Comparison of ENCODE assay signal across 13 cellular contexts in the genomic region with DNA sequence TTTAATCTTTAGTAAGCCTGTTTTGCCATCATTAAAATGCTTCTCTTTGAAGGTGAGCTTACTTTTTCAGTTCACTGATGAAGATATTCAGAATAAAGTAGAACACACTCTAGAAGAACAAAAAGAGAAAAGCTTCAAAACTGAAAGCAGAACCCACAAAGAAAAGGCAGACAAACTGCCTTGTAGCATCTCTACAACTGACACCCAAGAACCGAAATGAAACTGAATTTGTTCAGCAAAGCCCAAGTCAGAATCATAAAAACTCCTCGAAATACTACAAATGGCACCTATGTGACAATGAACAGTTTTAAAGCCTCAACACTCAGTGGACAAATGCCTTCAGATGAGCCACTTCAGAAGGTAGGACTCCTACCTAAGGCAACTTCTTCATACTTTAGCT.
DNase-seq lines count a peak whose midpoint lies in the region; ATAC-seq and TF ChIP-seq lines count a peak whose summit lies in the region.
"Had no signal": no experiment of that assay in that cellular context is flagged by ENCODE, and none has a peak within 500 bp of the region (broad histone marks: within the 10 kb centered on the region; RNA-seq: fewer than 3 reads in every experiment).

No MANE protein-coding gene starts in this region.

- peaks cover 23% of the 10 kb centered on the region for H3K4me1 ChIP-seq in CD4-positive, CD25-positive, alpha-beta regulatory T cell (ENCODE audit: control insufficient read depth, insufficient read depth, low read length, poor library complexity, severe bottlenecking)
- H3K4me1 ChIP-seq in PC-9 (replicated peaks; ENCODE audit: insufficient read depth): peaks cover 26% of the 10 kb centered on the region
- H3K4me1 ChIP-seq in neural progenitor cell: no peaks in the 10 kb centered on the region
- H3K4me1 ChIP-seq in lower lobe of right lung: peaks cover 36% of the 10 kb centered on the region

- peaks cover 0 to 3% (median 0%) of the 10 kb centered on the region in 7 donors for H3K9me3 Mint-ChIP-seq in CD4-positive, CD25-positive, alpha-beta regulatory T cell
- H3K9me3 Mint-ChIP-seq in immature natural killer cell: peaks cover 0 to 1% (median 0%) of the 10 kb centered on the region in 6 donors
- H3K9me3 Mint-ChIP-seq in neural progenitor cell: no peaks in the 10 kb centered on the region

- no peaks in the 10 kb centered on the region for H3K36me3 ChIP-seq in CD4-positive, CD25-positive, alpha-beta regulatory T cell (ENCODE audit: control insufficient read depth, insufficient read depth, low read length)
- 0 out of 2 replicates have a peak, but pooled peaks cover 4% of the 10 kb centered on the region for H3K36me3 ChIP-seq in PC-9 (ENCODE audit: low read depth)
- H3K36me3 ChIP-seq in neural progenitor cell: no peaks in the 10 kb centered on the region
- no peaks in the 10 kb centered on the region for H3K36me3 ChIP-seq in lower lobe of right lung

- ATAC-seq in CD4-positive, CD25-positive, alpha-beta regulatory T cell (ENCODE audit: low read depth in 2 of 2): peak; percentile 43 to 47
- ATAC-seq in GM19351 (IDR thresholded peaks at IDR 0.05; ENCODE audit: unreplicated experiment) (peak; percentile 44), lower lobe of right lung (no peak)

- H2AFZ ChIP-seq in PC-9 (no peak overlapping the region), neural progenitor cell (replicated peaks) (no peak overlapping the region)

- peak overlapping the region; percentile 10 to 75 (median 56) for H3K4me3 Mint-ChIP-seq in CD4-positive, CD25-positive, alpha-beta regulatory T cell
- H3K4me3 Mint-ChIP-seq in immature natural killer cell: peak overlapping the region; percentile 48 to 79 (median 66)
- H3K4me3 Mint-ChIP-seq in neural progenitor cell: no peak overlapping the region

- no TSS peak for BruUV-seq in PC-9 (replicated peaks; lab: Mats Ljungman, UMichigan)

- H4K20me1 ChIP-seq in PC-9 (ENCODE audit: insufficient read depth) (no peaks in the 10 kb centered on the region), neural progenitor cell (ENCODE audit: low read depth) (peaks cover 6% of the 10 kb centered on the region)

- intact Hi-C loops in PC-9 (cut with micrococcal nuclease; ENCODE audit: unreplicated experiment): no loop called here
- intact Hi-C loops in lower lobe of right lung (cut with DNase I): no loop called here

- peaks cover 3% of the 10 kb centered on the region for H3K36me3 Mint-ChIP-seq in CD4-positive, CD25-positive, alpha-beta regulatory T cell
- H3K36me3 Mint-ChIP-seq in immature natural killer cell: no peaks in the 10 kb centered on the region
- H3K36me3 Mint-ChIP-seq in neural progenitor cell: no peaks in the 10 kb centered on the region

- H3K9ac ChIP-seq in neural progenitor cell: no peak overlapping the region

- H3K27ac ChIP-seq in CD4-positive, CD25-positive, alpha-beta regulatory T cell (ENCODE audit: insufficient read depth, low read length, poor library complexity, severe bottlenecking): peak overlapping the region; percentile 51
- H3K27ac ChIP-seq in PC-9: peak overlapping the region; percentile 26; the same call in 1 of the 2 replicates
- H3K27ac ChIP-seq in neural progenitor cell: no peak overlapping the region
- no peak overlapping the region for H3K27ac ChIP-seq in lower lobe of right lung

- TF ChIP-seq CTCF in PC-9 (conservative IDR thresholded peaks at IDR 0.05): no peak
- no peak for TF ChIP-seq CTCF in neural progenitor cell (IDR thresholded peaks at IDR 0.05)
- no peak for TF ChIP-seq CTCF in lower lobe of right lung (IDR thresholded peaks at IDR 0.05)

- peaks cover under 1% of the 10 kb centered on the region for H3K27me3 ChIP-seq in CD4-positive, CD25-positive, alpha-beta regulatory T cell (ENCODE audit: control insufficient read depth, insufficient read depth, low read length)
- H3K27me3 ChIP-seq in PC-9 (ENCODE audit: insufficient read depth, low read depth) (no peaks in the 10 kb centered on the region), neural progenitor cell (no peaks in the 10 kb centered on the region), lower lobe of right lung (ENCODE audit: low read depth) (no peaks in the 10 kb centered on the region)

- DNase-seq in CD4-positive, CD25-positive, alpha-beta regulatory T cell: peak in 2 of 3 donors; percentile 21 to 76
- DNase-seq in PC-9 (no peak), immature natural killer cell (peak in 2 of 3 donors; percentile 17 to 22), neural progenitor cell (ENCODE audit: low spot score) (no peak), DMS79 (lab: John Stamatoyannopoulos, UW) (no peak), OCI-M2 (lab: John Stamatoyannopoulos, UW; ENCODE audit: unreplicated experiment) (no peak), lower lobe of right lung (no peak)
- DNase-seq: activated CD4-positive, CD25-positive, alpha-beta regulatory T cell; amniotic stem cell; NCI-H187; NCI-H774; right cardiac atrium had no signal

- POLR2A ChIA-PET in PC-9 (lab: Charles Lee; ENCODE audit: unreplicated experiment): interaction anchor here (0.7 kb wide), 1 partner anchor 23 kb away, joined by 3 read pairs; no protein-coding TSS in a partner anchor

- H3K4me1 Mint-ChIP-seq in CD4-positive, CD25-positive, alpha-beta regulatory T cell: peaks cover 23 to 40% (median 31%) of the 10 kb centered on the region in 4 donors
- H3K4me1 Mint-ChIP-seq in immature natural killer cell (peaks cover 30 to 33% of the 10 kb centered on the region in 2 donors), neural progenitor cell (peaks cover 12% of the 10 kb centered on the region)

- CTCF ChIA-PET in PC-9 (lab: Charles Lee): no interaction called here

- H3K79me2 ChIP-seq in PC-9 (ENCODE audit: low read depth) (peaks cover 31% of the 10 kb centered on the region), neural progenitor cell (ENCODE audit: low read depth) (no peaks in the 10 kb centered on the region)

- no peak overlapping the region for H3K4me2 ChIP-seq in PC-9
- no peak overlapping the region for H3K4me2 ChIP-seq in neural progenitor cell

- H3F3A ChIP-seq in PC-9 (ENCODE audit: insufficient read depth, low read depth) (peaks cover 5% of the 10 kb centered on the region; the same call in 1 of the 2 replicates), neural progenitor cell (ENCODE audit: low read depth) (no peaks in the 10 kb centered on the region)

- H3K9me2 ChIP-seq in PC-9 (ENCODE audit: insufficient read depth): no peaks in the 10 kb centered on the region

- peaks cover 20% of the 10 kb centered on the region for H3K27me3 Mint-ChIP-seq in CD4-positive, CD25-positive, alpha-beta regulatory T cell
- H3K27me3 Mint-ChIP-seq in immature natural killer cell (ENCODE audit: low read depth in 3 of 3) (peaks cover 27 to 55% (median 36%) of the 10 kb centered on the region in 3 donors), neural progenitor cell (ENCODE audit: insufficient read depth, low read depth) (no peaks in the 10 kb centered on the region)

- no peaks in the 10 kb centered on the region for H3K9me3 ChIP-seq in CD4-positive, CD25-positive, alpha-beta regulatory T cell (ENCODE audit: control insufficient read depth in 2 of 2, low read length in 2 of 2)
- no peaks in the 10 kb centered on the region for H3K9me3 ChIP-seq in PC-9 (ENCODE audit: insufficient read depth, low read depth)
- H3K9me3 ChIP-seq in neural progenitor cell (ENCODE audit: low read depth): no peaks in the 10 kb centered on the region
- no peaks in the 10 kb centered on the region for H3K9me3 ChIP-seq in lower lobe of right lung

- peak overlapping the region; percentile 61 to 93 (median 87) for H3K27ac Mint-ChIP-seq in CD4-positive, CD25-positive, alpha-beta regulatory T cell
- H3K27ac Mint-ChIP-seq in immature natural killer cell (peak overlapping the region in 4 of 6 donors; percentile 16 to 62 (median 50)), neural progenitor cell (no peak overlapping the region)

- H3K4me3 ChIP-seq in CD4-positive, CD25-positive, alpha-beta regulatory T cell (ENCODE audit: low read depth, low read length): peak overlapping the region; percentile 72
- H3K4me3 ChIP-seq in PC-9 (no peak overlapping the region), neural progenitor cell (no peak overlapping the region), lower lobe of right lung (no peak overlapping the region)

Comparison
In these comparisons a context has a peak if more than half of its experiments do, and no peak if none do; other contexts are left out.
1. ATAC-seq: peak in CD4-positive, CD25-positive, alpha-beta regulatory T cell (2 of 2) and GM19351 (single experiment); none in lower lobe of right lung (0 of 2).
2. DNase-seq: peak in CD4-positive, CD25-positive, alpha-beta regulatory T cell (2 of 3) and immature natural killer cell (2 of 3); none in PC-9 (0 of 2), neural progenitor cell (single experiment), DMS79 (single experiment), OCI-M2 (single experiment) and lower lobe of right lung (single experiment).
3. H3K27ac ChIP-seq: peak in CD4-positive, CD25-positive, alpha-beta regulatory T cell (single experiment) and PC-9 (single experiment); none in neural progenitor cell (single experiment) and lower lobe of right lung (single experiment).